8 cellular contexts compared by ENCODE assay signal in genomic region chr18:80246656-80247402, GRCh38. TPM values are rescaled to one million over a fixed set of nuclear protein-coding genes. Genes with fewer than 3 reads are reported as not detected.
A peak's percentile ranks its signal among the peaks of the same experiment; 100 is the strongest.
DNase-seq lines count a peak whose midpoint lies in the region; ATAC-seq and TF ChIP-seq lines count a peak whose summit lies in the region.

No MANE protein-coding gene starts in this region.

- intact Hi-C loops in Calu3 (cut with micrococcal nuclease; ENCODE audit: unreplicated experiment): no loop called here

- BruUV-seq in Calu3 (replicated peaks; lab: Mats Ljungman, UMichigan): no TSS peak

- H3K27me3 Mint-ChIP-seq in Calu3 (ENCODE audit: unreplicated experiment): no peaks in the 10 kb centered on the region

- no peaks in the 10 kb centered on the region for H3K36me3 Mint-ChIP-seq in Calu3 (ENCODE audit: insufficient read depth, unreplicated experiment)
- no peaks in the 10 kb centered on the region for H3K36me3 Mint-ChIP-seq in stimulated activated effector memory CD8-positive, alpha-beta T cell treated with anti-CD3 and anti-CD28 coated beads, Interleukin-12 subunit alpha, Interleukin-12 subunit beta, amount 100 ng/mL, for 72 hours

- peak overlapping the region; percentile 64 for H3K4me3 ChIP-seq in astrocyte of the spinal cord (ENCODE audit: low read depth, low read length)

- TF ChIP-seq CTCF in Calu3 (IDR thresholded peaks at IDR 0.05; ENCODE audit: unreplicated experiment): no peak
- TF ChIP-seq CTCF in astrocyte of the spinal cord (IDR thresholded peaks at IDR 0.05; ENCODE audit: low read depth, low read length): no peak

- H3K4me1 Mint-ChIP-seq in Calu3 (ENCODE audit: low read depth, unreplicated experiment): no peaks in the 10 kb centered on the region
- no peaks in the 10 kb centered on the region for H3K4me1 Mint-ChIP-seq in stimulated activated effector memory CD8-positive, alpha-beta T cell treated with anti-CD3 and anti-CD28 coated beads, Interleukin-12 subunit alpha, Interleukin-12 subunit beta, amount 100 ng/mL, for 72 hours

- CTCF ChIA-PET in Calu3 (lab: Charles Lee): no interaction called here

- peak; percentile 40 for ATAC-seq in GM19438 (IDR thresholded peaks at IDR 0.05; ENCODE audit: low read depth, unreplicated experiment)
- ATAC-seq in stimulated activated effector memory CD8-positive, alpha-beta T cell treated with anti-CD3 and anti-CD28 coated beads, Interleukin-12 subunit alpha, Interleukin-12 subunit beta, amount 100 ng/mL, for 72 hours: peak; percentile 48

- H3K9me3 Mint-ChIP-seq in Calu3 (ENCODE audit: low read depth, unreplicated experiment): no peaks in the 10 kb centered on the region
- H3K9me3 Mint-ChIP-seq in stimulated activated effector memory CD8-positive, alpha-beta T cell treated with anti-CD3 and anti-CD28 coated beads, Interleukin-12 subunit alpha, Interleukin-12 subunit beta, amount 100 ng/mL, for 72 hours: no peaks in the 10 kb centered on the region

- H3K27ac Mint-ChIP-seq in Calu3 (ENCODE audit: unreplicated experiment): no peak overlapping the region
- no peak overlapping the region for H3K27ac Mint-ChIP-seq in stimulated activated effector memory CD8-positive, alpha-beta T cell treated with anti-CD3 and anti-CD28 coated beads, Interleukin-12 subunit alpha, Interleukin-12 subunit beta, amount 100 ng/mL, for 72 hours

- DNase-seq in Calu3 (no peak), HPDE6-E6E7 (ENCODE audit: extremely low spot score) (peak; percentile 87), astrocyte of the spinal cord (ENCODE audit: low read depth, low spot score) (no peak), iPS-NIHi7 (ENCODE audit: extremely low spot score) (peak; percentile 31), hepatic stellate cell (ENCODE audit: low spot score) (no peak), NAMALWA (ENCODE audit: low spot score) (no peak)
- DNase-seq in stimulated activated effector memory CD8-positive, alpha-beta T cell treated with anti-CD3 and anti-CD28 coated beads, Interleukin-12 subunit alpha, Interleukin-12 subunit beta, amount 100 ng/mL, for 72 hours (ENCODE audit: low spot score in 2 of 2): peak in 1 of 2 donors; percentile 55

- in situ Hi-C loops in astrocyte of the spinal cord (cut with HindIII; ENCODE audit: low sequenced_read_pairs): no loop called here

- peak overlapping the region; percentile 53 for H3K4me3 Mint-ChIP-seq in Calu3 (ENCODE audit: low read depth, unreplicated experiment)
- H3K4me3 Mint-ChIP-seq in stimulated activated effector memory CD8-positive, alpha-beta T cell treated with anti-CD3 and anti-CD28 coated beads, Interleukin-12 subunit alpha, Interleukin-12 subunit beta, amount 100 ng/mL, for 72 hours: peak overlapping the region; percentile 59

RNA-seq across cellular contexts. Expression of gene PARD6G, which starts 0.5 kb away (rescaled TPM):
- 0.81 and 1.5 TPM in 2 replicates for total RNA-seq in Calu3 (2022)

Comparison
In these comparisons a context has a peak if more than half of its experiments do, and no peak if none do; other contexts are left out.
1. DNase-seq: peak in HPDE6-E6E7 (single experiment) and iPS-NIHi7 (single experiment); none in Calu3 (single experiment), astrocyte of the spinal cord (single experiment), hepatic stellate cell (single experiment) and NAMALWA (single experiment).